ENCODE assay signal across 21 cellular contexts in the genomic region with DNA sequence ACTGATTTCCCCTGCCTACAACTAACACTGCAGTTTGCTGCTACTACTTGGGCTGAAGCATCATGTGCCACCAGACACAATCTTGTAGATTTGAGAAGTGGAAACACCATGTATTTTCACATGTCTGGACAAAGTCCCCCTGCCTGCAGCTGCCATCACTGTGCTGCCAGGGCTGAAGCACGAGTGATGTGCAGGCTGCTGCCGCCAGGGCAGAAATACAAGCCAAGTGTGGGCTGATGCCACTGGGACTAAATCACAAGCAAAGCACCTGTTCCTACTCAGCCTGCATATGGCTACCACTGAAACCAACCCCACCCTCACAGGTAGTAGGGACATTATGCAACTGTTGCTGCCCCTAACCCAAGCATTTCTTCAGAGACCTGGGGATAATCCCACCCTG.
DNase-seq lines count a peak whose midpoint lies in the region; FAIRE-seq lines count a peak whose summit lies in the region.
"Had no signal": no experiment of that assay in that cellular context is flagged by ENCODE, and none has a peak within 500 bp of the region (broad histone marks: within the 10 kb centered on the region; RNA-seq: fewer than 3 reads in every experiment).

No MANE protein-coding gene starts in this region.

- peak overlapping the region; percentile 89 for H3K14ac ChIP-seq in neuronal stem cell (ENCODE audit: low read length)

- no peak overlapping the region for H3K27ac ChIP-seq in neuronal stem cell (replicated peaks; ENCODE audit: low read length)
- no peak overlapping the region for H3K27ac ChIP-seq in substantia nigra (ENCODE audit: low read depth, low read length, poor library complexity, severe bottlenecking)
- no peak overlapping the region for H3K27ac ChIP-seq in effector memory CD4-positive, alpha-beta T cell (ENCODE audit: insufficient read depth, low read length, poor library complexity, severe bottlenecking)
- H3K27ac ChIP-seq: A549; BLaER1 treated with 17β-estradiol and CSF1 and Interleukin-3, amounts not matched to agents 10 nM and 100 nM; GM23248 had no signal

- no peak overlapping the region for H4K91ac ChIP-seq in neuronal stem cell (ENCODE audit: low read depth, low read length, poor library complexity)

- no peak overlapping the region for H3K4me2 ChIP-seq in neuronal stem cell (ENCODE audit: insufficient read depth, low read length, poor library complexity, severe bottlenecking)
- H3K4me2 ChIP-seq: A549; BLaER1 treated with 17β-estradiol and CSF1 and Interleukin-3, amounts not matched to agents 10 nM and 100 nM had no signal

- H3K36me3 ChIP-seq in neuronal stem cell (replicated peaks in 1 of 2; ENCODE audit: control insufficient read depth in 2 of 2, insufficient read depth in 2 of 2, low read length in 2 of 2), result no peaks in the 10 kb centered on the region
- H3K36me3 ChIP-seq in effector memory CD4-positive, alpha-beta T cell (ENCODE audit: control insufficient read depth, insufficient read depth, low read length), result no peaks in the 10 kb centered on the region
- H3K36me3 ChIP-seq: BE2C; BLaER1 treated with 17β-estradiol and CSF1 and Interleukin-3, amounts not matched to agents 10 nM and 100 nM had no signal

- H2BK12ac ChIP-seq in neuronal stem cell (ENCODE audit: low read length), result no peak overlapping the region

- peak overlapping the region; percentile 7 for H2BK5ac ChIP-seq in neuronal stem cell (ENCODE audit: low read length)

- no peak overlapping the region for H3K4ac ChIP-seq in neuronal stem cell (ENCODE audit: low read length)

- DNase-seq in HTR-8/SVneo (ENCODE audit: insufficient read length, low spot score) (no peak), NCI-H2171 treated with DMSO at 0.1 percent for 48 hours (lab: John Stamatoyannopoulos, UW) (peak; percentile 65), neuronal stem cell (ENCODE audit: low spot score) (no peak), substantia nigra (lab: John Stamatoyannopoulos, UW) (no peak), NCI-H345 (lab: John Stamatoyannopoulos, UW) (no peak)
- DNase-seq in effector memory CD4-positive, alpha-beta T cell, result no peak
- DNase-seq: 8988T; ACHN; AML-193; BE2C; CD4-positive, alpha-beta T cell; CD8-positive, alpha-beta memory T cell; DMS153; DND-41; GM23248; H9 had no signal

- peaks cover 1% of the 10 kb centered on the region for H3K79me1 ChIP-seq in neuronal stem cell (ENCODE audit: low read depth, low read length)

- FAIRE-seq in HTR-8/SVneo (lab: Jason Lieb, UNC), result peak; percentile 36
- FAIRE-seq: A549, D721Med, G401.6, GM12892 had no signal

- no peak overlapping the region for H2AK5ac ChIP-seq in neuronal stem cell (ENCODE audit: low read depth, low read length)

- no peak overlapping the region for H4K8ac ChIP-seq in neuronal stem cell (ENCODE audit: low read depth, low read length)

- H3K18ac ChIP-seq in neuronal stem cell (ENCODE audit: low read length), result peak overlapping the region; percentile 77

- no peak overlapping the region for H3K4me3 ChIP-seq in neuronal stem cell (ENCODE audit: low read length in 2 of 2)
- no peak overlapping the region for H3K4me3 ChIP-seq in effector memory CD4-positive, alpha-beta T cell (ENCODE audit: insufficient read depth, low read depth, low read length, poor library complexity, severe bottlenecking)
- H3K4me3 ChIP-seq: A549; BLaER1 treated with 17β-estradiol and CSF1 and Interleukin-3, amounts not matched to agents 10 nM and 100 nM; GM23248 had no signal

- no CpG with 5 or more reads among the region's 2 CpGs for WGBS in neuronal stem cell (ENCODE audit: extremely low coverage in 2 of 2, insufficient read length in 2 of 2, insufficient replicate concordance in 1 of 2), 2 donors

- no peak overlapping the region for H2BK120ac ChIP-seq in neuronal stem cell (ENCODE audit: low read depth, low read length)

- H2AFZ ChIP-seq in neuronal stem cell (ENCODE audit: low read length), result no peak overlapping the region
- H2AFZ ChIP-seq: GM23248 had no signal

- no peak overlapping the region for H2BK15ac ChIP-seq in neuronal stem cell (ENCODE audit: low read length)

- no peaks in the 10 kb centered on the region for H3K4me1 ChIP-seq in neuronal stem cell (ENCODE audit: control insufficient read depth in 2 of 2, insufficient read depth in 1 of 2, low read depth in 1 of 2, low read length in 2 of 2)
- no peaks in the 10 kb centered on the region for H3K4me1 ChIP-seq in effector memory CD4-positive, alpha-beta T cell (ENCODE audit: control insufficient read depth, insufficient read depth, low read length, poor library complexity, severe bottlenecking)
- H3K4me1 ChIP-seq: A549; BE2C; BLaER1 treated with 17β-estradiol and CSF1 and Interleukin-3, amounts not matched to agents 10 nM and 100 nM had no signal

- no peak overlapping the region for H3K9ac ChIP-seq in neuronal stem cell (ENCODE audit: low read depth, low read length, poor library complexity)
- H3K9ac ChIP-seq: BLaER1 treated with 17β-estradiol and CSF1 and Interleukin-3, amounts not matched to agents 10 nM and 100 nM; GM23248 had no signal

- no peaks in the 10 kb centered on the region for H3K27me3 ChIP-seq in neuronal stem cell (ENCODE audit: control insufficient read depth in 3 of 3, insufficient read depth in 3 of 3, low read depth in 1 of 3, low read length in 3 of 3)
- no peaks in the 10 kb centered on the region for H3K27me3 ChIP-seq in effector memory CD4-positive, alpha-beta T cell (replicated peaks; ENCODE audit: control insufficient read depth, insufficient read depth, low read length, poor library complexity, severe bottlenecking)
- H3K27me3 ChIP-seq: BE2C; BLaER1 treated with 17β-estradiol and CSF1 and Interleukin-3, amounts not matched to agents 10 nM and 100 nM had no signal

- H3K9me3 ChIP-seq in neuronal stem cell (replicated peaks in 1 of 2; ENCODE audit: control insufficient read depth in 2 of 2, insufficient read depth in 1 of 2, low read depth in 1 of 2, low read length in 2 of 2), result peaks cover 0 to 2% of the 10 kb centered on the region in 2 donors
- no peaks in the 10 kb centered on the region for H3K9me3 ChIP-seq in effector memory CD4-positive, alpha-beta T cell (ENCODE audit: control insufficient read depth, low read length)
- H3K9me3 ChIP-seq: A549, BE2C had no signal

- no peak overlapping the region for H3K23ac ChIP-seq in neuronal stem cell (ENCODE audit: low read depth, low read length, poor library complexity)
